13 cellular contexts compared by ENCODE assay signal in genomic region chr6:100088009-100088408, GRCh38.
DNase-seq lines count a peak whose midpoint lies in the region; TF ChIP-seq lines count a peak whose summit lies in the region.
"Had no signal": no experiment of that assay in that cellular context is flagged by ENCODE, and none has a peak within 500 bp of the region (broad histone marks: within the 10 kb centered on the region; RNA-seq: fewer than 3 reads in every experiment).

No MANE protein-coding gene starts in this region.

- no peak for TF ChIP-seq CTCF in vagina (IDR thresholded peaks at IDR 0.05)
- TF ChIP-seq CTCF in transverse colon (IDR thresholded peaks at IDR 0.05): no peak
- no peak for TF ChIP-seq CTCF in type B pancreatic cell (conservative IDR thresholded peaks at IDR 0.05)

- no peak overlapping the region for H3K4me3 Mint-ChIP-seq in type B pancreatic cell
- H3K4me3 Mint-ChIP-seq: natural killer cell treated with Interleukin-12 subunit alpha and Interleukin-12 subunit beta and Interleukin-15 and Interleukin-18, amount 100 ng/mL, for 72 hours; WTC11 had no signal

- H3K27ac Mint-ChIP-seq in type B pancreatic cell: no peak overlapping the region
- H3K27ac Mint-ChIP-seq: natural killer cell treated with Interleukin-12 subunit alpha and Interleukin-12 subunit beta and Interleukin-15 and Interleukin-18, amount 100 ng/mL, for 72 hours; WTC11 had no signal

- H3K9me3 Mint-ChIP-seq in type B pancreatic cell: no peaks in the 10 kb centered on the region
- H3K9me3 Mint-ChIP-seq: natural killer cell treated with Interleukin-12 subunit alpha and Interleukin-12 subunit beta and Interleukin-15 and Interleukin-18, amount 100 ng/mL, for 72 hours had no signal

- WGBS in transverse colon (ENCODE audit: low coverage in 1 of 2), 2 donors: 67 to 73% methylated on average over 1 of the region's 1 CpG

- intact Hi-C loops in vagina (cut with DNase I) (no loop called here), transverse colon (cut with DNase I; ENCODE audit: low total_unique reads) (no loop called here)

- TF ChIP-seq POLR2A in vagina (IDR thresholded peaks at IDR 0.05): no peak
- TF ChIP-seq POLR2A in transverse colon (IDR thresholded peaks at IDR 0.05): no peak

- DNase-seq in HCEC 1CT: peak; percentile 87
- peak; percentile 41 for DNase-seq in SW480 (ENCODE audit: low spot score)
- DNase-seq in fibroblast of the conjunctiva (ENCODE audit: low read depth): peak; percentile 63
- peak; percentile 77 for DNase-seq in stromal cell of bone marrow (ENCODE audit: low read depth)
- DNase-seq in vagina (ENCODE audit: extremely low spot score in 2 of 2): no peak
- no peak for DNase-seq in transverse colon
- DNase-seq in type B pancreatic cell (ENCODE audit: extremely low spot score, unreplicated experiment): no peak
- DNase-seq: glutamatergic neuron, NCI-H187 treated with DMSO at 0.1 percent for 48 hours had no signal

- H3K27ac ChIP-seq in vagina (no peak overlapping the region), transverse colon (no peak overlapping the region)
- H3K27ac ChIP-seq: skin epidermis had no signal

- no peaks in the 10 kb centered on the region for H3K27me3 ChIP-seq in vagina
- H3K27me3 ChIP-seq in transverse colon: no peaks in the 10 kb centered on the region

- H3K4me1 Mint-ChIP-seq in type B pancreatic cell (ENCODE audit: unreplicated experiment): no peaks in the 10 kb centered on the region
- H3K4me1 Mint-ChIP-seq: WTC11 had no signal

- no peaks in the 10 kb centered on the region for H3K4me1 ChIP-seq in vagina
- H3K4me1 ChIP-seq in transverse colon: no peaks in the 10 kb centered on the region

- no peaks in the 10 kb centered on the region for H3K36me3 Mint-ChIP-seq in type B pancreatic cell
- H3K36me3 Mint-ChIP-seq: natural killer cell treated with Interleukin-12 subunit alpha and Interleukin-12 subunit beta and Interleukin-15 and Interleukin-18, amount 100 ng/mL, for 72 hours; WTC11 had no signal

- no peaks in the 10 kb centered on the region for H3K27me3 Mint-ChIP-seq in type B pancreatic cell
- H3K27me3 Mint-ChIP-seq: natural killer cell treated with Interleukin-12 subunit alpha and Interleukin-12 subunit beta and Interleukin-15 and Interleukin-18, amount 100 ng/mL, for 72 hours had no signal

- no peaks in the 10 kb centered on the region for H3K9me3 ChIP-seq in vagina
- H3K9me3 ChIP-seq in transverse colon: no peaks in the 10 kb centered on the region

- H3K4me3 ChIP-seq in vagina (no peak overlapping the region), transverse colon (no peak overlapping the region)
- H3K4me3 ChIP-seq: SK-N-MC, skin epidermis had no signal

- in situ Hi-C loops in transverse colon (cut with MboI; ENCODE audit: low pct_ligation_motif_present in 1 of 4, low pct_unique_long_range_greater_than_20kb in 1 of 4, low sequenced_read_pairs in 3 of 4): no loop called here

- no peak for TF ChIP-seq EP300 in transverse colon (IDR thresholded peaks at IDR 0.05; ENCODE audit: low read depth)

- H3K36me3 ChIP-seq in vagina: no peaks in the 10 kb centered on the region
- H3K36me3 ChIP-seq in transverse colon: no peaks in the 10 kb centered on the region

Comparison
In these comparisons a context has a peak if more than half of its experiments do, and no peak if none do; other contexts are left out.
1. DNase-seq: peak in HCEC 1CT (single experiment), SW480 (single experiment), fibroblast of the conjunctiva (single experiment) and stromal cell of bone marrow (single experiment); none in vagina (0 of 2), transverse colon (single experiment) and type B pancreatic cell (single experiment).